ENCODE assay signal across 27 cellular contexts in genomic region chr10:98572594-98572993, GRCh38.
"Had no signal": no experiment of that assay in that cellular context is flagged by ENCODE, and none has a peak within 500 bp of the region (broad histone marks: within the 10 kb centered on the region; RNA-seq: fewer than 3 reads in every experiment).

No MANE protein-coding gene starts in this region.

- DNase-seq: dermis blood vessel endothelial cell; effector memory CD4-positive, alpha-beta T cell; erythroblast; esophagus squamous epithelium; heart left ventricle; kidney; left lung; mesenchymal stem cell; mucosa of descending colon; naive B cell; right lobe of liver; stimulated activated CD4-positive, alpha-beta T cell treated with anti-CD3 and anti-CD28 coated beads, Interleukin-12 subunit alpha, Interleukin-12 subunit beta, amount 100 ng/mL, for 4 hours; stimulated activated CD4-positive, alpha-beta T cell treated with anti-CD3 and anti-CD28 coated beads, Interleukin-1b, Interleukin-23, amount 100 ng/mL, for 48 hours; stimulated activated CD4-positive, alpha-beta T cell treated with anti-CD3 and anti-CD28 coated beads, Interleukin-4, amount 100 ng/mL, for 1 hour; stimulated activated CD8-positive, alpha-beta memory T cell treated with anti-CD3 and anti-CD28 coated beads, Interleukin-4, amount 100 ng/mL, for 48 hours; stimulated activated naive CD4-positive, alpha-beta T cell; stimulated activated naive CD8-positive, alpha-beta T cell treated with anti-CD3 and anti-CD28 coated beads, Interleukin-15, amount 100 ng/mL, for 72 hours; trophoblast cell had no signal

- ATAC-seq: heart left ventricle; left lung; mucosa of descending colon; natural killer cell treated with Interleukin-12 subunit alpha and Interleukin-12 subunit beta and Interleukin-15 and Interleukin-18, amount 100 ng/mL, for 72 hours; right lobe of liver; stimulated activated naive CD8-positive, alpha-beta T cell treated with anti-CD3 and anti-CD28 coated beads, Interleukin-15, amount 100 ng/mL, for 72 hours had no signal

- H3K36me3 ChIP-seq: esophagus squamous epithelium, heart left ventricle, left lung, neural progenitor cell, right lobe of liver, suprapubic skin had no signal

- H3K4me3 ChIP-seq: coronary artery, esophagus squamous epithelium, heart left ventricle, hepatocyte, left lung, mucosa of descending colon, neural progenitor cell, right lobe of liver, smooth muscle cell, suprapubic skin had no signal

- H3K27me3 ChIP-seq: esophagus squamous epithelium, hepatocyte, left lung, neural progenitor cell, right lobe of liver, suprapubic skin had no signal

- H3K9me3 ChIP-seq: esophagus squamous epithelium, heart left ventricle, left lung, mucosa of descending colon, right lobe of liver, suprapubic skin had no signal

- H3K4me1 ChIP-seq: esophagus squamous epithelium, heart left ventricle, left lung, parathyroid adenoma, suprapubic skin had no signal

- FAIRE-seq: endothelial cell of umbilical vein, frontal cortex, kidney had no signal

- H3K27ac ChIP-seq: coronary artery, esophagus squamous epithelium, hepatocyte, left lung, neural progenitor cell, parathyroid adenoma, right lobe of liver, suprapubic skin had no signal
